Comparison of ENCODE assay signal across 11 cellular contexts in genomic region chr2:44560352-44560751, GRCh38.
A peak's percentile ranks its signal among the peaks of the same experiment; 100 is the strongest.
DNase-seq lines count a peak whose midpoint lies in the region; ATAC-seq, FAIRE-seq and TF ChIP-seq lines count a peak whose summit lies in the region.
"Had no signal": no experiment of that assay in that cellular context is flagged by ENCODE, and none has a peak within 500 bp of the region (broad histone marks: within the 10 kb centered on the region; RNA-seq: fewer than 3 reads in every experiment).

No MANE protein-coding gene starts in this region.

- no peaks in the 10 kb centered on the region for H3K27me3 ChIP-seq in KMS-11 (ENCODE audit: insufficient read depth, low read depth)
- no peaks in the 10 kb centered on the region for H3K27me3 ChIP-seq in bronchial epithelial cell (ENCODE audit: control insufficient read depth, insufficient read depth, low read length)

- H3K27ac Mint-ChIP-seq in activated CD4-positive, alpha-beta T cell treated with anti-CD3 and anti-CD28 coated beads for 36 hours = no peak overlapping the region
- H3K27ac Mint-ChIP-seq: nephron progenitor cell; T-helper 2 cell treated with Interferon-gamma antibody and Interleukin-4, amounts not matched to agents 5 μg/mL and 100 μg/mL, for 36 hours had no signal

- peak; percentile 46 for DNase-seq in activated CD4-positive, alpha-beta T cell treated with anti-CD3 and anti-CD28 coated beads for 36 hours
- DNase-seq in activated CD4-positive, alpha-beta T cell treated with anti-CD3 and anti-CD28 coated beads, Interleukin-2, amount 50 U/mL, for 4 hours = no peak
- peak; percentile 12 for DNase-seq in bronchial epithelial cell (ENCODE audit: low read depth)
- DNase-seq in retinal pigment epithelial cell (ENCODE audit: low read depth) = no peak
- DNase-seq in NCI-H2171 treated with DMSO at 0.1 percent for 48 hours (lab: John Stamatoyannopoulos, UW) = no peak
- DNase-seq in OCI-M2 (lab: John Stamatoyannopoulos, UW; ENCODE audit: unreplicated experiment) = no peak
- DNase-seq in NCI-H128 (lab: John Stamatoyannopoulos, UW; ENCODE audit: unreplicated experiment) = no peak
- DNase-seq: NCI-H1436, nephron progenitor cell had no signal

- no peaks in the 10 kb centered on the region for H3K79me2 ChIP-seq in KMS-11 (ENCODE audit: insufficient read depth, low read depth)

- no peak overlapping the region for H3K27ac ChIP-seq in KMS-11

- H3K9ac ChIP-seq in KMS-11 = no peak overlapping the region

- POLR2A ChIA-PET in activated CD4-positive, alpha-beta T cell treated with anti-CD3 and anti-CD28 coated beads for 36 hours (lab: Charles Lee) = interaction anchor here (0.7 kb wide), 1 partner anchor 395 kb away, joined by 3 read pairs; no protein-coding TSS in a partner anchor

- no peak overlapping the region for H3K4me3 Mint-ChIP-seq in activated CD4-positive, alpha-beta T cell treated with anti-CD3 and anti-CD28 coated beads for 36 hours
- H3K4me3 Mint-ChIP-seq: nephron progenitor cell; T-helper 2 cell treated with Interferon-gamma antibody and Interleukin-4, amounts not matched to agents 5 μg/mL and 100 μg/mL, for 36 hours had no signal

- H3K4me2 ChIP-seq in KMS-11 = no peak overlapping the region

- no peak overlapping the region for H3K4me3 ChIP-seq in KMS-11 (IDR thresholded peaks at IDR 0.05; ENCODE audit: insufficient read depth, low read depth, low read length)
- H3K4me3 ChIP-seq in bronchial epithelial cell (ENCODE audit: low read depth, low read length) = no peak overlapping the region
- no peak overlapping the region for H3K4me3 ChIP-seq in retinal pigment epithelial cell (ENCODE audit: low read length)

- H3K36me3 Mint-ChIP-seq in activated CD4-positive, alpha-beta T cell treated with anti-CD3 and anti-CD28 coated beads for 36 hours (ENCODE audit: low read depth) = peaks cover 16% of the 10 kb centered on the region

- intact Hi-C loops in activated CD4-positive, alpha-beta T cell treated with anti-CD3 and anti-CD28 coated beads for 36 hours (cut with DNase I, micrococcal nuclease) = loop anchor here in 1 of 2 experiments (1.0 kb wide), 1 partner anchor 395 kb away; no protein-coding TSS in a partner anchor

- H3K4me1 ChIP-seq in KMS-11 (ENCODE audit: low read depth, poor library complexity, severe bottlenecking) = no peaks in the 10 kb centered on the region

- no peaks in the 10 kb centered on the region for H3K27me3 Mint-ChIP-seq in activated CD4-positive, alpha-beta T cell treated with anti-CD3 and anti-CD28 coated beads for 36 hours

- no peaks in the 10 kb centered on the region for H3K4me1 Mint-ChIP-seq in activated CD4-positive, alpha-beta T cell treated with anti-CD3 and anti-CD28 coated beads for 36 hours
- H3K4me1 Mint-ChIP-seq: nephron progenitor cell had no signal

- CTCF ChIA-PET in activated CD4-positive, alpha-beta T cell treated with anti-CD3 and anti-CD28 coated beads for 36 hours (lab: Charles Lee) = interaction anchor here (0.5 to 1.5 kb wide), 7 partner anchors 10 to 347 kb away, joined by 3 to 4 read pairs (median 3); no protein-coding TSS in a partner anchor

- FAIRE-seq in bronchial epithelial cell (lab: Jason Lieb, UNC) = no peak

- no peaks in the 10 kb centered on the region for H3K9me3 Mint-ChIP-seq in activated CD4-positive, alpha-beta T cell treated with anti-CD3 and anti-CD28 coated beads for 36 hours (ENCODE audit: low read depth)
- H3K9me3 Mint-ChIP-seq: nephron progenitor cell; T-helper 2 cell treated with Interferon-gamma antibody and Interleukin-4, amounts not matched to agents 5 μg/mL and 100 μg/mL, for 36 hours had no signal

- TF ChIP-seq CTCF in KMS-11 (conservative IDR thresholded peaks at IDR 0.05; ENCODE audit: low read depth, low read length) = peak; percentile 56
- TF ChIP-seq CTCF in bronchial epithelial cell (IDR thresholded peaks at IDR 0.05; ENCODE audit: insufficient read depth, low read length, severe bottlenecking) = peak; percentile 34
- peak; percentile 43 for TF ChIP-seq CTCF in retinal pigment epithelial cell (conservative IDR thresholded peaks at IDR 0.05; ENCODE audit: low read depth, low read length)

- H2AFZ ChIP-seq in KMS-11 (ENCODE audit: low read depth) = no peak overlapping the region

- H3K36me3 ChIP-seq in KMS-11 (ENCODE audit: insufficient read depth) = no peaks in the 10 kb centered on the region
- no peaks in the 10 kb centered on the region for H3K36me3 ChIP-seq in bronchial epithelial cell (ENCODE audit: control insufficient read depth, insufficient read depth, low read length)

- H4K20me1 ChIP-seq in KMS-11 (ENCODE audit: insufficient read depth) = no peaks in the 10 kb centered on the region

- no peak for ATAC-seq in activated CD4-positive, alpha-beta T cell treated with anti-CD3 and anti-CD28 coated beads for 36 hours

Comparison
In these comparisons a context has a peak if more than half of its experiments do, and no peak if none do; other contexts are left out.
1. DNase-seq: peak in activated CD4-positive, alpha-beta T cell treated with anti-CD3 and anti-CD28 coated beads for 36 hours (single experiment) and bronchial epithelial cell (single experiment); none in activated CD4-positive, alpha-beta T cell treated with anti-CD3 and anti-CD28 coated beads, Interleukin-2, amount 50 U/mL, for 4 hours (0 of 2), retinal pigment epithelial cell (single experiment), NCI-H2171 treated with DMSO at 0.1 percent for 48 hours (single experiment), OCI-M2 (single experiment) and NCI-H128 (single experiment).
2. Peak in every context shown above with its lines, with median percentiles within 50 percentile points of each other: CTCF ChIP-seq.